In the genomic region with DNA sequence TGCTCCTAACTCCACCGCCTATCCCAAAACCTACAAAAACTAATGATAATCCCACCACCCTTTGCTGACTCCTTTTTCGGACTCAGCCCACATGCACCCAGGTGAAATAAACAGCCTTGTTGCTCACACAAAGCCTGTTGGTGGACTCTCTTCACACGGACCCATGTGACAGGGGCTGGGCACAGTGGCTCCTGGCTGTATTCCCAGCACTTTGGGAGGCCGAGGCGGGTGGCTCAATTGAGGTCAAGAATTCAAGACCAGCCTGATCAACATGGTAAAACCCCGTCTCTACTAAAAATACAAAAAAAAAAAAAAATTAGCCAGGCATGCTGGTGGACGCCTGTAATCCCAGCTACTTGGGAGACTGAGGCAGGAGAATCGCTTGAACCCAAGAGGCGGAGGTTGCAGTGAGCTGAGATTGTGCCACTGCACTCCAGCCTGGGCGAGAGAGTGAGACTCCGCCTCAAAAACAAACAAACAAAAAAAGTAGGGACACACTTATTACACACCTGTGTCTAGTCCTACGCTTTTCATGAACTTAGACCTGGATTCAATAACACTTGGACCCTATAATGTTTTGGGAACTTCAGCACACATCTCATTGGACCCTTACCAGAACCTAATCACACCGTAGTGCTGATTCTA, we compare ENCODE assay signal across 9 cellular contexts. TPM values are rescaled to one million over a fixed set of nuclear protein-coding genes. Genes with fewer than 3 reads are reported as not detected.
DNase-seq lines count a peak whose midpoint lies in the region; ATAC-seq and TF ChIP-seq lines count a peak whose summit lies in the region.
"Not testable (repeated sequence)": the region's sequence is repeated elsewhere in the genome, so short reads cannot be mapped to it uniquely, and the experiment has no call there.
"Had no signal": no experiment of that assay in that cellular context is flagged by ENCODE, and none has a peak within 500 bp of the region (broad histone marks: within the 10 kb centered on the region; RNA-seq: fewer than 3 reads in every experiment).

No MANE protein-coding gene starts in this region.

- TF ChIP-seq EP300 in transverse colon (IDR thresholded peaks at IDR 0.05; ENCODE audit: low read depth), result not testable (repeated sequence)

- H3K36me3 ChIP-seq in endodermal cell (ENCODE audit: control insufficient read depth, insufficient read depth, low read length); transverse colon: not testable (repeated sequence)

- in situ Hi-C loops in transverse colon (cut with MboI; ENCODE audit: low pct_ligation_motif_present in 1 of 4, low pct_unique_long_range_greater_than_20kb in 1 of 4, low sequenced_read_pairs in 3 of 4), result not testable (repeated sequence)

- TF ChIP-seq POLR2A in transverse colon (IDR thresholded peaks at IDR 0.05), result not testable (repeated sequence)

- peaks cover 30% of the 10 kb centered on the region for H3K4me1 Mint-ChIP-seq in endodermal cell
- H3K4me1 Mint-ChIP-seq in neural crest cell, result peaks cover 33% of the 10 kb centered on the region

- H3K9me3 ChIP-seq in endodermal cell (ENCODE audit: control insufficient read depth, low read length); transverse colon: not testable (repeated sequence)

- H3K27me3 Mint-ChIP-seq in endodermal cell (ENCODE audit: insufficient read depth), result not testable (repeated sequence)
- peaks cover 23% of the 10 kb centered on the region for H3K27me3 Mint-ChIP-seq in neural crest cell (ENCODE audit: low read depth)

- not testable (repeated sequence) for H3K27ac Mint-ChIP-seq in endodermal cell; neural crest cell (ENCODE audit: unreplicated experiment)

- H3K36me3 Mint-ChIP-seq in endodermal cell (ENCODE audit: low read depth); neural crest cell (ENCODE audit: low read depth): not testable (repeated sequence)

- peak; percentile 64 for ATAC-seq in left lobe of liver

- not testable (repeated sequence) for H3K9me3 Mint-ChIP-seq in endodermal cell, neural crest cell

- not testable (repeated sequence) for H3K27ac ChIP-seq in endodermal cell (ENCODE audit: low read depth, low read length); transverse colon

- peak overlapping the region; percentile 78 for H3K4me3 Mint-ChIP-seq in endodermal cell
- peak overlapping the region; percentile 74 for H3K4me3 Mint-ChIP-seq in neural crest cell

- peak overlapping the region; percentile 82 for H3K4me3 ChIP-seq in endodermal cell (ENCODE audit: low read length)
- H3K4me3 ChIP-seq in transverse colon, result not testable (repeated sequence)

- H3K4me1 ChIP-seq in endodermal cell (ENCODE audit: control insufficient read depth, insufficient read depth, low read length), result not testable (repeated sequence)
- peaks cover 0 to 14% (median 7%) of the 10 kb centered on the region in 4 donors for H3K4me1 ChIP-seq in transverse colon

- whole genome bisulfite sequencing in endodermal cell (ENCODE audit: insufficient coverage in 1 of 2, insufficient read length in 1 of 2), 2 experiments, result 76 to 94% methylated on average over 2 to 13 of the region's 13 CpGs
- 55 to 65% methylated on average over 10 to 13 of the region's 13 CpGs for WGBS in transverse colon (ENCODE audit: low coverage in 1 of 2), 2 donors

- DNase-seq in NCI-H2029 (lab: John Stamatoyannopoulos, UW) (peak; percentile 24), NCI-H69 (lab: John Stamatoyannopoulos, UW) (peak; percentile 71), left lobe of liver (ENCODE audit: low spot score) (peak; percentile 84), midbrain (lab: John Stamatoyannopoulos, UW) (peak; percentile 15), transverse colon (peak; percentile 21)
- not testable (repeated sequence) for DNase-seq in endodermal cell; neural crest cell (ENCODE audit: low read depth, low spot score)

- not testable (repeated sequence) for TF ChIP-seq CTCF in endodermal cell (conservative IDR thresholded peaks at IDR 0.05); neural crest cell (conservative IDR thresholded peaks at IDR 0.05); transverse colon (IDR thresholded peaks at IDR 0.05)

- H3K27me3 ChIP-seq in endodermal cell (ENCODE audit: control insufficient read depth, insufficient read depth, low read length, poor library complexity, severe bottlenecking), result not testable (repeated sequence)
- peaks cover 18% of the 10 kb centered on the region for H3K27me3 ChIP-seq in transverse colon

- peak overlapping the region; percentile 59 for H3K9ac ChIP-seq in endodermal cell (ENCODE audit: extremely low read depth, low read length, poor library complexity, severe bottlenecking)

- intact Hi-C loops in transverse colon (cut with DNase I; ENCODE audit: low total_unique reads), result not testable (repeated sequence)

RNA-seq across cellular contexts. Expression of a gene that starts 2.6 kb away (rescaled TPM):
- total RNA-seq in endodermal cell, result 10 to 100 TPM; 29.3 to 32.8 TPM
- 18.1 TPM for polyA plus RNA-seq in endodermal cell (2013, experiment 1 of 2)
- polyA plus RNA-seq in endodermal cell (2013, experiment 2 of 2), result 18.1 TPM
- 8.1 TPM for total RNA-seq in left lobe of liver
- total RNA-seq in neural crest cell, result 8.5 and 8.9 TPM in 2 replicates
- total RNA-seq in transverse colon, result 1 to 10 TPM in 2 of 4 donors, under 1 TPM in 1, not detected in 1; 0.37 to 6.6 (median 5.9) TPM
- total RNA-seq: CD4-positive, CD25-positive, alpha-beta regulatory T cell; CD8-positive, alpha-beta memory T cell had no signal
